ENCODE assay signal across 31 cellular contexts in the genomic region with DNA sequence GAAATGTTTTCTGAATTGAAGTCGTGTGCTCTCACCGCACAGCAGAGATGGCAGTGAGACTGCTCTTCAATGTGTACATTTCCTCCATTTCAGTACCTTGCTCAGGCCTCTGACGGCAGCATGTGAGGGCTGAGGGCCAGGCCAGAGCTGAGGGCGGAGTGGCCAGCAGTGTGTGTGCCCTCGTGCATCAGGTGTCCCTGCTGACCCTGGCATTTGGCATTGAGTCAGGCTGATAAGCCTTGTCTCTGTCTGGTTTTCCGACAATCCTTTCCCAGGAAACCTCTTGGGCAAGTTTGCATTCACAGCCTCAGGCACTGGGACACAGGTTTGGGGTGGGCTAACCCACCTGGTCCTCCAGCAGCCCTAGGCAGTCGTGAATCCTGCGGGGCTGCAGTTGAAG.
DNase-seq lines count a peak whose midpoint lies in the region; ATAC-seq, FAIRE-seq and TF ChIP-seq lines count a peak whose summit lies in the region.
"Had no signal": no experiment of that assay in that cellular context is flagged by ENCODE, and none has a peak within 500 bp of the region (broad histone marks: within the 10 kb centered on the region; RNA-seq: fewer than 3 reads in every experiment).

No MANE protein-coding gene starts in this region.

- no peak overlapping the region for H3K27ac Mint-ChIP-seq in astrocyte (ENCODE audit: unreplicated experiment)
- H3K27ac Mint-ChIP-seq: activated CD4-positive, alpha-beta T cell treated with anti-CD3 and anti-CD28 coated beads for 36 hours; activated naive CD4-positive, alpha-beta T cell treated with anti-CD3 and anti-CD28 coated beads for 36 hours; activated T-cell treated with anti-CD3 and anti-CD28 coated beads, Interleukin-2, amount 50 U/mL, for 72 hours; CD4-positive, CD25-positive, alpha-beta regulatory T cell; memory B cell; naive thymus-derived CD8-positive, alpha-beta T cell had no signal

- TF ChIP-seq POLR2A in HCT116 (IDR thresholded peaks at IDR 0.05; ENCODE audit: borderline replicate concordance, extremely low read depth, insufficient read depth, insufficient read length), result no peak
- TF ChIP-seq POLR2A in sigmoid colon (IDR thresholded peaks at IDR 0.05), result no peak

- no peaks in the 10 kb centered on the region for H3K27me3 ChIP-seq in HCT116 (ENCODE audit: insufficient read depth, low read length)
- H3K27me3 ChIP-seq in astrocyte (ENCODE audit: insufficient read depth, low read length), result no peaks in the 10 kb centered on the region
- no peaks in the 10 kb centered on the region for H3K27me3 ChIP-seq in right cardiac atrium (ENCODE audit: control insufficient read depth, insufficient read depth)
- no peaks in the 10 kb centered on the region for H3K27me3 ChIP-seq in sigmoid colon
- H3K27me3 ChIP-seq: ovary, suprapubic skin had no signal

- H3K36me3 Mint-ChIP-seq in astrocyte (ENCODE audit: low read depth, unreplicated experiment), result no peaks in the 10 kb centered on the region
- H3K36me3 Mint-ChIP-seq: CD4-positive, CD25-positive, alpha-beta regulatory T cell; memory B cell; naive thymus-derived CD8-positive, alpha-beta T cell had no signal

- 77% methylated on average over 8 of the region's 8 CpGs for WGBS in right cardiac atrium
- 81 to 91% methylated on average over 8 of the region's 8 CpGs for WGBS in sigmoid colon, 2 donors

- peak overlapping the region; percentile 76 for H3K4me2 ChIP-seq in HCT116 (ENCODE audit: low read length)
- H3K4me2 ChIP-seq in astrocyte (ENCODE audit: low read length), result no peak overlapping the region

- peaks cover 19% of the 10 kb centered on the region for H3K4me1 Mint-ChIP-seq in astrocyte (ENCODE audit: low read depth, unreplicated experiment)
- H3K4me1 Mint-ChIP-seq: activated CD4-positive, alpha-beta T cell treated with anti-CD3 and anti-CD28 coated beads for 36 hours; CD4-positive, CD25-positive, alpha-beta regulatory T cell; naive thymus-derived CD8-positive, alpha-beta T cell had no signal

- no peak overlapping the region for H3K4me3 Mint-ChIP-seq in astrocyte (ENCODE audit: unreplicated experiment)
- H3K4me3 Mint-ChIP-seq: activated CD4-positive, alpha-beta T cell treated with anti-CD3 and anti-CD28 coated beads for 36 hours; activated naive CD4-positive, alpha-beta T cell treated with anti-CD3 and anti-CD28 coated beads for 36 hours; activated T-cell treated with anti-CD3 and anti-CD28 coated beads, Interleukin-2, amount 50 U/mL, for 72 hours; CD4-positive, CD25-positive, alpha-beta regulatory T cell; memory B cell; naive thymus-derived CD8-positive, alpha-beta T cell had no signal

- no peaks in the 10 kb centered on the region for H3K9me3 ChIP-seq in HCT116 (ENCODE audit: control insufficient read depth in 1 of 2, insufficient read depth in 1 of 2, low read depth in 1 of 2, low read length in 2 of 2)
- no peaks in the 10 kb centered on the region for H3K9me3 ChIP-seq in astrocyte (ENCODE audit: insufficient read depth, low read depth, low read length)
- no peaks in the 10 kb centered on the region for H3K9me3 ChIP-seq in right cardiac atrium (ENCODE audit: control insufficient read depth, low read length)
- H3K9me3 ChIP-seq in sigmoid colon, result no peaks in the 10 kb centered on the region
- H3K9me3 ChIP-seq: ovary, suprapubic skin had no signal

- TF ChIP-seq EP300 in sigmoid colon (IDR thresholded peaks at IDR 0.05), result no peak

- H3K9me2 ChIP-seq in HCT116 (ENCODE audit: insufficient read depth), result no peaks in the 10 kb centered on the region

- H3K9ac ChIP-seq in HCT116 (ENCODE audit: low read length) (peak overlapping the region; percentile 54), astrocyte (ENCODE audit: low read length) (no peak overlapping the region)

- H3K79me2 ChIP-seq in HCT116 (ENCODE audit: insufficient read depth, low read length) (no peaks in the 10 kb centered on the region), astrocyte (ENCODE audit: insufficient read depth, low read length) (no peaks in the 10 kb centered on the region)

- intact Hi-C loops in HCT116 (cut with micrococcal nuclease) (loop anchor here (10.0 kb wide), 1 partner anchor 698 kb away; no protein-coding TSS in a partner anchor), right cardiac atrium (cut with DNase I) (no loop called here), sigmoid colon (cut with DNase I) (no loop called here)

- H3K4me1 ChIP-seq in HCT116 (ENCODE audit: control insufficient read depth in 1 of 2, insufficient read depth in 2 of 2, low read length in 2 of 2) (peaks cover 15 to 38% of the 10 kb centered on the region in 2 experiments), astrocyte (ENCODE audit: insufficient read depth, low read length) (peaks cover 12% of the 10 kb centered on the region), right cardiac atrium (ENCODE audit: control insufficient read depth, insufficient read depth, low read length) (no peaks in the 10 kb centered on the region), sigmoid colon (peaks cover 0 to 22% (median 14%) of the 10 kb centered on the region in 4 donors)

- no peak overlapping the region for H2AFZ ChIP-seq in HCT116 (ENCODE audit: low read depth, low read length, poor library complexity, severe bottlenecking)
- H2AFZ ChIP-seq in astrocyte (ENCODE audit: low read depth, low read length), result peak overlapping the region; percentile 65

- CTCF ChIA-PET in HCT116 (lab: Charles Lee), result interaction anchor here (1.6 kb wide), 1 partner anchor 327 kb away, joined by 4 read pairs; no protein-coding TSS in a partner anchor

- no peaks in the 10 kb centered on the region for H3K27me3 Mint-ChIP-seq in astrocyte (ENCODE audit: low read depth, unreplicated experiment)

- in situ Hi-C loops in GM13976 (cut with MboI; ENCODE audit: low sequenced_read_pairs, unreplicated experiment), result no loop called here

- DNase-seq in HCT116 (ENCODE audit: low read depth, low spot score), result no peak
- no peak for DNase-seq in astrocyte (ENCODE audit: low read depth)
- no peak for DNase-seq in right cardiac atrium
- no peak for DNase-seq in sigmoid colon
- no peak for DNase-seq in COLO829 (ENCODE audit: low spot score)
- DNase-seq in stimulated activated naive CD4-positive, alpha-beta T cell (lab: John Stamatoyannopoulos, UW), result no peak
- DNase-seq in NK-92 treated with Interleukin-12 subunit alpha and Interleukin-12 subunit beta, amount 100 ng/mL, for 24 hours (lab: John Stamatoyannopoulos, UW), result no peak
- no peak for DNase-seq in GM13976 (ENCODE audit: low spot score)
- DNase-seq: activated CD4-positive, alpha-beta T cell treated with anti-CD3 and anti-CD28 coated beads for 36 hours; activated naive CD4-positive, alpha-beta T cell treated with anti-CD3 and anti-CD28 coated beads for 36 hours; activated T-cell treated with anti-CD3 and anti-CD28 coated beads, Interleukin-2, amount 50 U/mL, for 72 hours; amygdala; CD4-positive, CD25-positive, alpha-beta regulatory T cell; central memory CD4-positive, alpha-beta T cell; dermis blood vessel endothelial cell; DMS 273 treated with DMSO at 0.1 percent for 48 hours; foreskin fibroblast; GF-D8; HCEC 1CT; hippocampal formation; kidney; naive thymus-derived CD8-positive, alpha-beta T cell; NCI-H187; ovary; SIG-M5; T-helper 1 cell had no signal

- POLR2A ChIA-PET in HCT116 (lab: Charles Lee), result interaction anchor here (0.7 kb wide), 1 partner anchor 12 kb away, joined by 3 read pairs; no protein-coding TSS in a partner anchor

- TF ChIP-seq CTCF in HCT116 (IDR thresholded peaks at IDR 0.05 in 2 of 3, conservative IDR thresholded peaks at IDR 0.05 in 1 of 3; ENCODE audit: borderline replicate concordance in 1 of 3, insufficient read depth in 1 of 3, low read depth in 2 of 3, low read length in 2 of 3) (no peak), astrocyte (IDR thresholded peaks at IDR 0.05; ENCODE audit: insufficient read depth, low read depth, low read length) (no peak), sigmoid colon (IDR thresholded peaks at IDR 0.05) (no peak), GM13976 (IDR thresholded peaks at IDR 0.05; ENCODE audit: borderline replicate concordance, control extremely low read depth, extremely low read depth, insufficient read depth, missing control alignments) (no peak)

- ATAC-seq in HCT116 (no peak), right cardiac atrium (peak; percentile 39 to 46)
- ATAC-seq: activated CD4-positive, alpha-beta T cell treated with anti-CD3 and anti-CD28 coated beads for 36 hours; activated T-cell treated with anti-CD3 and anti-CD28 coated beads, Interleukin-2, amount 50 U/mL, for 72 hours; K562; naive thymus-derived CD8-positive, alpha-beta T cell; sciatic nerve had no signal

- no TSS peak for BruUV-seq in HCT116 (replicated peaks; lab: Mats Ljungman, UMichigan)

- H3K36me3 ChIP-seq in HCT116 (ENCODE audit: control insufficient read depth in 1 of 2, insufficient read depth in 2 of 2, low read length in 2 of 2) (no peaks in the 10 kb centered on the region), astrocyte (ENCODE audit: insufficient read depth, low read length) (no peaks in the 10 kb centered on the region), sigmoid colon (no peaks in the 10 kb centered on the region)
- H3K36me3 ChIP-seq: ovary, suprapubic skin had no signal

- no peak overlapping the region for H3K27ac ChIP-seq in HCT116 (ENCODE audit: low read depth, low read length)
- peak overlapping the region; percentile 45 for H3K27ac ChIP-seq in astrocyte (ENCODE audit: low read depth, low read length)
- no peak overlapping the region for H3K27ac ChIP-seq in right cardiac atrium (ENCODE audit: low read length)
- H3K27ac ChIP-seq in sigmoid colon, result peak overlapping the region in 3 of 4 donors; percentile 58 to 75 (median 74)
- H3K27ac ChIP-seq: ovary, suprapubic skin had no signal

- no peak for FAIRE-seq in astrocyte (lab: Jason Lieb, UNC)
- FAIRE-seq: K562, kidney, TTC549 had no signal

- no peaks in the 10 kb centered on the region for H3K9me3 Mint-ChIP-seq in astrocyte (ENCODE audit: unreplicated experiment)
- H3K9me3 Mint-ChIP-seq: activated naive CD4-positive, alpha-beta T cell treated with anti-CD3 and anti-CD28 coated beads for 36 hours; activated T-cell treated with anti-CD3 and anti-CD28 coated beads, Interleukin-2, amount 50 U/mL, for 72 hours; memory B cell; naive thymus-derived CD8-positive, alpha-beta T cell had no signal

- H4K20me1 ChIP-seq in HCT116 (ENCODE audit: insufficient read depth) (no peaks in the 10 kb centered on the region), astrocyte (ENCODE audit: insufficient read depth, low read length) (no peaks in the 10 kb centered on the region)

- RAD21 ChIA-PET in HCT116 (lab: Charles Lee; ENCODE audit: low non-redundant PET in 1 of 2, low total read pairs in 2 of 2, uncharacterized antibody in 2 of 2, unreplicated experiment in 2 of 2), result interaction anchor here in 1 of 2 experiments (0.7 kb wide), 1 partner anchor 69 kb away, joined by 3 read pairs; no protein-coding TSS in a partner anchor

- TF ChIP-seq RAD21 in HCT116 (IDR thresholded peaks at IDR 0.05; ENCODE audit: low read depth), result no peak

- H3K4me3 ChIP-seq in HCT116 (replicated peaks in 1 of 2; ENCODE audit: low read depth in 1 of 2, low read length in 2 of 2) (no peak overlapping the region), astrocyte (ENCODE audit: insufficient read depth, low read depth, low read length) (no peak overlapping the region), right cardiac atrium (ENCODE audit: low read length) (no peak overlapping the region), sigmoid colon (no peak overlapping the region)
- H3K4me3 ChIP-seq: K562, ovary had no signal

TF ChIP-seq in HCT116, 20 proteins besides CTCF, POLR2A, EP300 and RAD21 (continues in another document):
- no peak for TF ChIP-seq CEBPB (IDR thresholded peaks at IDR 0.05; ENCODE audit: low read depth)
- no peak for TF ChIP-seq POLR2AphosphoS5 (IDR thresholded peaks at IDR 0.05; ENCODE audit: low read depth, low read length)

Comparison
In these comparisons a context has a peak if more than half of its experiments do, and no peak if none do; other contexts are left out.
1. H3K27ac ChIP-seq: peak in astrocyte (single experiment) and sigmoid colon (3 of 4); none in HCT116 (single experiment) and right cardiac atrium (single experiment).